Comparison of ENCODE assay signal across 19 cellular contexts in genomic region chr3:126442849-126443229, GRCh38. TPM values are rescaled to one million over a fixed set of nuclear protein-coding genes. Genes with fewer than 3 reads are reported as not detected.
DNase-seq lines count a peak whose midpoint lies in the region; ATAC-seq and TF ChIP-seq lines count a peak whose summit lies in the region.
"Had no signal": no experiment of that assay in that cellular context is flagged by ENCODE, and none has a peak within 500 bp of the region (broad histone marks: within the 10 kb centered on the region; RNA-seq: fewer than 3 reads in every experiment).

No MANE protein-coding gene starts in this region.

- H3K27ac ChIP-seq in right atrium auricular region: no peak overlapping the region
- H3K27ac ChIP-seq in sigmoid colon: no peak overlapping the region
- H3K27ac ChIP-seq: Peyer's patch had no signal

- intact Hi-C loops in left cardiac atrium (cut with DNase I): no loop called here
- intact Hi-C loops in sigmoid colon (cut with DNase I): no loop called here

- DNase-seq in right atrium auricular region (ENCODE audit: low spot score) (peak; percentile 50), left cardiac atrium (no peak), islet precursor cell (peak; percentile 64), sigmoid colon (peak; percentile 44)
- no peak for DNase-seq in activated naive CD4-positive, alpha-beta T cell treated with anti-CD3 and anti-CD28 coated beads, Interleukin-2, amount 50 U/mL, for 16 hours
- DNase-seq: 8988T; CD4-positive, CD25-positive, alpha-beta regulatory T cell; COR-L47; H7; NCI-H1417 treated with DMSO at 0.1 percent for 48 hours; NCI-H2029; NCI-H2171 had no signal

- no peaks in the 10 kb centered on the region for H3K9me3 ChIP-seq in right atrium auricular region
- no peaks in the 10 kb centered on the region for H3K9me3 ChIP-seq in sigmoid colon
- H3K9me3 ChIP-seq: Peyer's patch had no signal

- H3K4me1 ChIP-seq in right atrium auricular region: peaks cover 0 to 5% of the 10 kb centered on the region in 2 donors
- H3K4me1 ChIP-seq in sigmoid colon: peaks cover 0 to 11% (median 7%) of the 10 kb centered on the region in 4 donors
- H3K4me1 ChIP-seq: Peyer's patch had no signal

- H3K4me3 ChIP-seq in right atrium auricular region (no peak overlapping the region), sigmoid colon (no peak overlapping the region)
- H3K4me3 ChIP-seq: Peyer's patch had no signal

- no peak for TF ChIP-seq CTCF in right atrium auricular region (IDR thresholded peaks at IDR 0.05)
- no peak for TF ChIP-seq CTCF in sigmoid colon (IDR thresholded peaks at IDR 0.05)

- no peaks in the 10 kb centered on the region for H3K27me3 ChIP-seq in right atrium auricular region
- H3K27me3 ChIP-seq in sigmoid colon: no peaks in the 10 kb centered on the region
- H3K27me3 ChIP-seq: Peyer's patch had no signal

- no peak for TF ChIP-seq POLR2A in sigmoid colon (IDR thresholded peaks at IDR 0.05)

- WGBS in sigmoid colon, 2 donors: 88 to 90% methylated on average over 3 of the region's 3 CpGs

- no peak for ATAC-seq in left cardiac atrium
- no peak for ATAC-seq in GM18867 (IDR thresholded peaks at IDR 0.05; ENCODE audit: unreplicated experiment)
- no peak for ATAC-seq in HG03135 (IDR thresholded peaks at IDR 0.05; ENCODE audit: unreplicated experiment)
- ATAC-seq in GM18868 (IDR thresholded peaks at IDR 0.05; ENCODE audit: unreplicated experiment): no peak

- H3K36me3 ChIP-seq in right atrium auricular region (peaks cover 23% of the 10 kb centered on the region), sigmoid colon (peaks cover 0 to 40% (median 8%) of the 10 kb centered on the region in 4 donors)

- TF ChIP-seq EP300 in sigmoid colon (IDR thresholded peaks at IDR 0.05): no peak

RNA-seq across cellular contexts. Expression of gene ZXDC, which starts 32.9 kb away (rescaled TPM):
- 10 to 100 TPM; 18.9 to 25.5 TPM for total RNA-seq in right atrium auricular region
- 10 to 100 TPM; 15.7 to 20.7 TPM for total RNA-seq in left cardiac atrium
- 10 to 100 TPM; 26.4 to 33.8 (median 28.9) TPM for total RNA-seq in sigmoid colon
- 10 to 100 TPM in 1 of 3 donors, 1 to 10 TPM in 2; 5.5 to 14.4 (median 6.0) TPM for polyA plus RNA-seq in sigmoid colon

RNA-seq across cellular contexts. Expression of gene CFAP100, which starts 48.1 kb away (rescaled TPM):
- total RNA-seq in right atrium auricular region (not detected), left cardiac atrium (not detected), sigmoid colon (not detected)
- not detected for polyA plus RNA-seq in sigmoid colon
- total RNA-seq: CD4-positive, CD25-positive, alpha-beta regulatory T cell; IMR-90; MCF 10A; Peyer's patch had no signal
- polyA plus RNA-seq: AG04450; CD4-positive, CD25-positive, alpha-beta regulatory T cell; IMR-90 had no signal

Comparison
In these comparisons a context has a peak if more than half of its experiments do, and no peak if none do; other contexts are left out.
1. DNase-seq: peak in right atrium auricular region (single experiment), islet precursor cell (single experiment) and sigmoid colon (single experiment); none in left cardiac atrium (single experiment) and activated naive CD4-positive, alpha-beta T cell treated with anti-CD3 and anti-CD28 coated beads, Interleukin-2, amount 50 U/mL, for 16 hours (single experiment).